Comparison of ENCODE assay signal across 1 cellular context in the genomic region with DNA sequence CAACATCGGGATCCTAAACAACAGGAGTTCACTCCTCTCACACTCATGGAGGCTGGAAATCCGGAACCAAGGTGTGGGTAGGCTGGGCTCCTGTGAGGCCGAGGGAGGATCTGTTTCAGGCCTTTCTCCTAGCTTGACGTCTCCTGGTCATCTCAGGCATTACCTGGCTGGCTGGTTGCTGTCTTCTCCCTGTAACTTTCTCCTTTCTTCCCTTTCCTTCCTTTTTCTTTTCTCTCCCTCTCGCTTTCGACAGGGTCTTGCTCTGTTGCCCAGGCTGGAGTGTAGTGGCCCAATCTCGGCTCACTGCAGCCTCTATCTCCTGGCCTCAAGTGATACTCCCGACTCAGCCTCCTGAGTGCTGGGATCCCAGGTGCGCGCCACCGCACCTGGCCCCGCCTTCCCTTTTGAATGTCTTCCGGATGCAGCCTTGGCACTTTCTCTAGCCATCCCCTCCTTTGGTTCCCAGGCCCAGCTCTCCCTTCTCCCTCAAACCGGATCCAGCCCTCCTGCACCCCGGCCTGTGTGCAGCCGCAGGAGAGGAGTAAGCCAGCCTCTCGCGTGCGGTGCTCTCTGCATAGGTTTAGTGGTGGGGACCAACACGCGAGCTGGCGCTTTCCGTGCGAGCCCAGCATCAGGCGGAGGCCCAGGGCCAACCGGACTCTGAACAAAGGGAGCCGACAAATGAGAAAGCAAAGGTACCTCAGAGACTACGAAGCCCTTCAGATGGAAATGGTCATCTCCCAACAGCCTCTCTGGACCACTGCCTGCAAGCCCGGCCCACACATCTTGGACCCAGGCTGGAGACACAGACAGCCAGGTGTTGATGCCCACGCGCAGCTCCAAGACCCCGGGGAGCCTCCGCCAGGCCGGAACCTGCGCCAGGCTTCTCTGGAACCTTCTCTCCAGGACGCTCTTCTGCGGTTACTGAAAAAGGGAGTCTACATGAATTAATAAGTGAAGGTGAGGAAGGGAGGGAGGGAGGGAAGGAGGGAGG.
TF ChIP-seq lines count a peak whose summit lies in the region.

No MANE protein-coding gene starts in this region.

TF ChIP-seq in GM23338, 12 proteins besides CTCF, POLR2A, EP300 and RAD21 (continued from another document):
- TF ChIP-seq, protein P1, sequence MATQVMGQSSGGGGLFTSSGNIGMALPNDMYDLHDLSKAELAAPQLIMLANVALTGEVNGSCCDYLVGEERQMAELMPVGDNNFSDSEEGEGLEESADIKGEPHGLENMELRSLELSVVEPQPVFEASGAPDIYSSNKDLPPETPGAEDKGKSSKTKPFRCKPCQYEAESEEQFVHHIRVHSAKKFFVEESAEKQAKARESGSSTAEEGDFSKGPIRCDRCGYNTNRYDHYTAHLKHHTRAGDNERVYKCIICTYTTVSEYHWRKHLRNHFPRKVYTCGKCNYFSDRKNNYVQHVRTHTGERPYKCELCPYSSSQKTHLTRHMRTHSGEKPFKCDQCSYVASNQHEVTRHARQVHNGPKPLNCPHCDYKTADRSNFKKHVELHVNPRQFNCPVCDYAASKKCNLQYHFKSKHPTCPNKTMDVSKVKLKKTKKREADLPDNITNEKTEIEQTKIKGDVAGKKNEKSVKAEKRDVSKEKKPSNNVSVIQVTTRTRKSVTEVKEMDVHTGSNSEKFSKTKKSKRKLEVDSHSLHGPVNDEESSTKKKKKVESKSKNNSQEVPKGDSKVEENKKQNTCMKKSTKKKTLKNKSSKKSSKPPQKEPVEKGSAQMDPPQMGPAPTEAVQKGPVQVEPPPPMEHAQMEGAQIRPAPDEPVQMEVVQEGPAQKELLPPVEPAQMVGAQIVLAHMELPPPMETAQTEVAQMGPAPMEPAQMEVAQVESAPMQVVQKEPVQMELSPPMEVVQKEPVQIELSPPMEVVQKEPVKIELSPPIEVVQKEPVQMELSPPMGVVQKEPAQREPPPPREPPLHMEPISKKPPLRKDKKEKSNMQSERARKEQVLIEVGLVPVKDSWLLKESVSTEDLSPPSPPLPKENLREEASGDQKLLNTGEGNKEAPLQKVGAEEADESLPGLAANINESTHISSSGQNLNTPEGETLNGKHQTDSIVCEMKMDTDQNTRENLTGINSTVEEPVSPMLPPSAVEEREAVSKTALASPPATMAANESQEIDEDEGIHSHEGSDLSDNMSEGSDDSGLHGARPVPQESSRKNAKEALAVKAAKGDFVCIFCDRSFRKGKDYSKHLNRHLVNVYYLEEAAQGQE (IDR thresholded peaks at IDR 0.05; ENCODE audit: unreplicated experiment) = no peak
- TF ChIP-seq JUNB (IDR thresholded peaks at IDR 0.05; ENCODE audit: unreplicated experiment) = no peak
- TF ChIP-seq ZNF331 (CRISPR knock-in tag; IDR thresholded peaks at IDR 0.05; ENCODE audit: low read depth) = no peak
- no peak for TF ChIP-seq EZH2 (IDR thresholded peaks at IDR 0.05; ENCODE audit: low read depth, unreplicated experiment)
- TF ChIP-seq, protein P2, sequence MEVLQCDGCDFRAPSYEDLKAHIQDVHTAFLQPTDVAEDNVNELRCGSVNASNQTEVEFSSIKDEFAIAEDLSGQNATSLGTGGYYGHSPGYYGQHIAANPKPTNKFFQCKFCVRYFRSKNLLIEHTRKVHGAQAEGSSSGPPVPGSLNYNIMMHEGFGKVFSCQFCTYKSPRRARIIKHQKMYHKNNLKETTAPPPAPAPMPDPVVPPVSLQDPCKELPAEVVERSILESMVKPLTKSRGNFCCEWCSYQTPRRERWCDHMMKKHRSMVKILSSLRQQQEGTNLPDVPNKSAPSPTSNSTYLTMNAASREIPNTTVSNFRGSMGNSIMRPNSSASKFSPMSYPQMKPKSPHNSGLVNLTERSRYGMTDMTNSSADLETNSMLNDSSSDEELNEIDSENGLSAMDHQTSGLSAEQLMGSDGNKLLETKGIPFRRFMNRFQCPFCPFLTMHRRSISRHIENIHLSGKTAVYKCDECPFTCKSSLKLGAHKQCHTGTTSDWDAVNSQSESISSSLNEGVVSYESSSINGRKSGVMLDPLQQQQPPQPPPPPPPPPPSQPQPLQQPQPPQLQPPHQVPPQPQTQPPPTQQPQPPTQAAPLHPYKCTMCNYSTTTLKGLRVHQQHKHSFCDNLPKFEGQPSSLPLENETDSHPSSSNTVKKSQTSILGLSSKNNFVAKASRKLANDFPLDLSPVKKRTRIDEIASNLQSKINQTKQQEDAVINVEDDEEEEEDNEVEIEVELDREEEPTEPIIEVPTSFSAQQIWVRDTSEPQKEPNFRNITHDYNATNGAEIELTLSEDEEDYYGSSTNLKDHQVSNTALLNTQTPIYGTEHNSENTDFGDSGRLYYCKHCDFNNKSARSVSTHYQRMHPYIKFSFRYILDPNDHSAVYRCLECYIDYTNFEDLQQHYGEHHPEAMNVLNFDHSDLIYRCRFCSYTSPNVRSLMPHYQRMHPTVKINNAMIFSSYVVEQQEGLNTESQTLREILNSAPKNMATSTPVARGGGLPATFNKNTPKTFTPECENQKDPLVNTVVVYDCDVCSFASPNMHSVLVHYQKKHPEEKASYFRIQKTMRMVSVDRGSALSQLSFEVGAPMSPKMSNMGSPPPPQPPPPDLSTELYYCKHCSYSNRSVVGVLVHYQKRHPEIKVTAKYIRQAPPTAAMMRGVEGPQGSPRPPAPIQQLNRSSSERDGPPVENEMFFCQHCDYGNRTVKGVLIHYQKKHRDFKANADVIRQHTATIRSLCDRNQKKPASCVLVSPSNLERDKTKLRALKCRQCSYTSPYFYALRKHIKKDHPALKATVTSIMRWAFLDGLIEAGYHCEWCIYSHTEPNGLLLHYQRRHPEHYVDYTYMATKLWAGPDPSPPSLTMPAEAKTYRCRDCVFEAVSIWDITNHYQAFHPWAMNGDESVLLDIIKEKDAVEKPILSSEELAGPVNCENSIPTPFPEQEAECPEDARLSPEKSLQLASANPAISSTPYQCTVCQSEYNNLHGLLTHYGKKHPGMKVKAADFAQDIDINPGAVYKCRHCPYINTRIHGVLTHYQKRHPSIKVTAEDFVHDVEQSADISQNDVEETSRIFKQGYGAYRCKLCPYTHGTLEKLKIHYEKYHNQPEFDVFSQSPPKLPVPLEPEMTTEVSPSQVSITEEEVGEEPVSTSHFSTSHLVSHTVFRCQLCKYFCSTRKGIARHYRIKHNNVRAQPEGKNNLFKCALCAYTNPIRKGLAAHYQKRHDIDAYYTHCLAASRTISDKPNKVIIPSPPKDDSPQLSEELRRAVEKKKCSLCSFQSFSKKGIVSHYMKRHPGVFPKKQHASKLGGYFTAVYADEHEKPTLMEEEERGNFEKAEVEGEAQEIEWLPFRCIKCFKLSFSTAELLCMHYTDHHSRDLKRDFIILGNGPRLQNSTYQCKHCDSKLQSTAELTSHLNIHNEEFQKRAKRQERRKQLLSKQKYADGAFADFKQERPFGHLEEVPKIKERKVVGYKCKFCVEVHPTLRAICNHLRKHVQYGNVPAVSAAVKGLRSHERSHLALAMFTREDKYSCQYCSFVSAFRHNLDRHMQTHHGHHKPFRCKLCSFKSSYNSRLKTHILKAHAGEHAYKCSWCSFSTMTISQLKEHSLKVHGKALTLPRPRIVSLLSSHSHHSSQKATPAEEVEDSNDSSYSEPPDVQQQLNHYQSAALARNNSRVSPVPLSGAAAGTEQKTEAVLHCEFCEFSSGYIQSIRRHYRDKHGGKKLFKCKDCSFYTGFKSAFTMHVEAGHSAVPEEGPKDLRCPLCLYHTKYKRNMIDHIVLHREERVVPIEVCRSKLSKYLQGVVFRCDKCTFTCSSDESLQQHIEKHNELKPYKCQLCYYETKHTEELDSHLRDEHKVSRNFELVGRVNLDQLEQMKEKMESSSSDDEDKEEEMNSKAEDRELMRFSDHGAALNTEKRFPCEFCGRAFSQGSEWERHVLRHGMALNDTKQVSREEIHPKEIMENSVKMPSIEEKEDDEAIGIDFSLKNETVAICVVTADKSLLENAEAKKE (CRISPR knock-in tag; IDR thresholded peaks at IDR 0.05) = no peak
- TF ChIP-seq STAT1 (IDR thresholded peaks at IDR 0.05; ENCODE audit: unreplicated experiment) = no peak
- TF ChIP-seq ZNF114 (CRISPR knock-in tag; IDR thresholded peaks at IDR 0.05) = no peak
